In genomic region chr15:62706361-62706760, GRCh38 we compare ENCODE assay signal across 19 cellular contexts.
DNase-seq lines count a peak whose midpoint lies in the region; TF ChIP-seq lines count a peak whose summit lies in the region.
"Had no signal": no experiment of that assay in that cellular context is flagged by ENCODE, and none has a peak within 500 bp of the region (broad histone marks: within the 10 kb centered on the region; RNA-seq: fewer than 3 reads in every experiment).

No MANE protein-coding gene starts in this region.

- H3K36me3 ChIP-seq in OCI-LY3 (replicated peaks; ENCODE audit: low read depth, low read length) = no peaks in the 10 kb centered on the region
- H3K36me3 ChIP-seq: upper lobe of right lung had no signal

- H3K27me3 Mint-ChIP-seq in chondrocyte (ENCODE audit: low read depth) (no peaks in the 10 kb centered on the region), osteocyte (ENCODE audit: unreplicated experiment) (no peaks in the 10 kb centered on the region), mesothelial cell of epicardium (ENCODE audit: low read depth) (no peaks in the 10 kb centered on the region)
- H3K27me3 Mint-ChIP-seq: activated naive CD8-positive, alpha-beta T cell treated with anti-CD3 and anti-CD28 coated beads for 36 hours; stimulated activated naive B cell treated with anti-CD40 and anti-IgM and Interleukin-4, amounts not matched to agents 10 μg/mL and 1 μg/mL and 100 μg/mL, for 72 hours had no signal

- H3K36me3 Mint-ChIP-seq in chondrocyte (ENCODE audit: low read depth) (peaks cover 14% of the 10 kb centered on the region), osteocyte (ENCODE audit: unreplicated experiment) (peaks cover 8% of the 10 kb centered on the region), mesothelial cell of epicardium (peaks cover 9% of the 10 kb centered on the region)
- H3K36me3 Mint-ChIP-seq: CD8-positive, alpha-beta memory T cell; stimulated activated naive B cell treated with anti-CD40 and anti-IgM and Interleukin-4, amounts not matched to agents 10 μg/mL and 1 μg/mL and 100 μg/mL, for 72 hours; T-cell had no signal

- no peak overlapping the region for H2AFZ ChIP-seq in OCI-LY3 (ENCODE audit: low read depth, low read length)

- no peaks in the 10 kb centered on the region for H3K9me3 ChIP-seq in OCI-LY3 (ENCODE audit: insufficient read depth, low read length)
- H3K9me3 ChIP-seq: lower lobe of right lung, upper lobe of right lung had no signal

- H3K4me2 ChIP-seq in OCI-LY3 (ENCODE audit: low read length) = no peak overlapping the region

- no peaks in the 10 kb centered on the region for H3K27me3 ChIP-seq in OCI-LY3 (ENCODE audit: low read depth, low read length)
- H3K27me3 ChIP-seq: upper lobe of right lung had no signal

- H3K4me1 Mint-ChIP-seq in chondrocyte (ENCODE audit: low read depth) = no peaks in the 10 kb centered on the region
- H3K4me1 Mint-ChIP-seq in osteocyte (ENCODE audit: unreplicated experiment) = no peaks in the 10 kb centered on the region
- H3K4me1 Mint-ChIP-seq in mesothelial cell of epicardium = peaks cover 5% of the 10 kb centered on the region
- H3K4me1 Mint-ChIP-seq: CD8-positive, alpha-beta memory T cell; T-cell had no signal

- no peaks in the 10 kb centered on the region for H3K4me1 ChIP-seq in OCI-LY3 (ENCODE audit: low read length)
- H3K4me1 ChIP-seq: lower lobe of right lung, upper lobe of right lung had no signal

- H3K4me3 Mint-ChIP-seq in chondrocyte (ENCODE audit: unreplicated experiment) (no peak overlapping the region), osteocyte (ENCODE audit: unreplicated experiment) (no peak overlapping the region), mesothelial cell of epicardium (no peak overlapping the region)
- H3K4me3 Mint-ChIP-seq: activated naive CD8-positive, alpha-beta T cell treated with anti-CD3 and anti-CD28 coated beads for 36 hours; CD8-positive, alpha-beta memory T cell; nephron progenitor cell; stimulated activated naive B cell treated with anti-CD40 and anti-IgM and Interleukin-4, amounts not matched to agents 10 μg/mL and 1 μg/mL and 100 μg/mL, for 72 hours; T-cell had no signal

- no peak overlapping the region for H3K9ac ChIP-seq in OCI-LY3 (ENCODE audit: low read length)

- H4K20me1 ChIP-seq in OCI-LY3 (ENCODE audit: insufficient read depth, low read length) = no peaks in the 10 kb centered on the region

- H3K79me2 ChIP-seq in OCI-LY3 (ENCODE audit: low read length) = no peaks in the 10 kb centered on the region

- no peak overlapping the region for H3K4me3 ChIP-seq in OCI-LY3 (ENCODE audit: low read length)
- H3K4me3 ChIP-seq: lower lobe of right lung, upper lobe of right lung had no signal

- peak; percentile 25 for TF ChIP-seq CTCF in OCI-LY3 (IDR thresholded peaks at IDR 0.05; ENCODE audit: low read depth, low read length)
- TF ChIP-seq CTCF in chondrocyte (IDR thresholded peaks at IDR 0.05) = peak; percentile 39
- peak; percentile 21 for TF ChIP-seq CTCF in osteocyte (IDR thresholded peaks at IDR 0.05)
- TF ChIP-seq CTCF in mesothelial cell of epicardium (IDR thresholded peaks at IDR 0.05; ENCODE audit: unreplicated experiment) = no peak

- H3K9me3 Mint-ChIP-seq in chondrocyte (ENCODE audit: low read depth) (no peaks in the 10 kb centered on the region), osteocyte (ENCODE audit: unreplicated experiment) (no peaks in the 10 kb centered on the region), mesothelial cell of epicardium (no peaks in the 10 kb centered on the region)
- H3K9me3 Mint-ChIP-seq: activated naive CD8-positive, alpha-beta T cell treated with anti-CD3 and anti-CD28 coated beads for 36 hours; CD8-positive, alpha-beta memory T cell; stimulated activated naive B cell treated with anti-CD40 and anti-IgM and Interleukin-4, amounts not matched to agents 10 μg/mL and 1 μg/mL and 100 μg/mL, for 72 hours; T-cell had no signal

- no peak overlapping the region for H3K27ac Mint-ChIP-seq in chondrocyte (ENCODE audit: unreplicated experiment)
- no peak overlapping the region for H3K27ac Mint-ChIP-seq in osteocyte (ENCODE audit: unreplicated experiment)
- H3K27ac Mint-ChIP-seq in mesothelial cell of epicardium = no peak overlapping the region
- H3K27ac Mint-ChIP-seq: activated naive CD8-positive, alpha-beta T cell treated with anti-CD3 and anti-CD28 coated beads for 36 hours; CD8-positive, alpha-beta memory T cell; nephron progenitor cell; stimulated activated naive B cell treated with anti-CD40 and anti-IgM and Interleukin-4, amounts not matched to agents 10 μg/mL and 1 μg/mL and 100 μg/mL, for 72 hours; T-cell had no signal

- H3K27ac ChIP-seq in OCI-LY3 (ENCODE audit: low read length) = no peak overlapping the region
- H3K27ac ChIP-seq: lower lobe of right lung, upper lobe of right lung had no signal

- DNase-seq in EH (ENCODE audit: low read depth) (peak; percentile 9), chondrocyte (ENCODE audit: low spot score) (no peak), osteocyte (ENCODE audit: extremely low spot score, unreplicated experiment) (no peak), NCI-H187 (lab: John Stamatoyannopoulos, UW) (no peak), A172 (ENCODE audit: low spot score) (no peak), mesothelial cell of epicardium (ENCODE audit: low spot score in 2 of 2, unreplicated experiment in 2 of 2) (no peak), UCSD-AML1 (lab: John Stamatoyannopoulos, UW; ENCODE audit: unreplicated experiment) (no peak)
- DNase-seq: activated CD4-positive, alpha-beta T cell treated with anti-CD3 and anti-CD28 coated beads for 1 hour; activated naive CD8-positive, alpha-beta T cell treated with anti-CD3 and anti-CD28 coated beads for 36 hours; activated T-cell treated with anti-CD3 and anti-CD28 coated beads for 4 hours; CD8-positive, alpha-beta memory T cell; lower lobe of right lung; NCI-H1105; NCI-H446 treated with DMSO at 0.1 percent for 48 hours; nephron progenitor cell; stimulated activated naive B cell treated with anti-CD40 and anti-IgM and Interleukin-4, amounts not matched to agents 10 μg/mL and 1 μg/mL and 100 μg/mL, for 72 hours; T-cell; upper lobe of right lung had no signal
